Comparison of ENCODE assay signal across 15 cellular contexts in the genomic region with DNA sequence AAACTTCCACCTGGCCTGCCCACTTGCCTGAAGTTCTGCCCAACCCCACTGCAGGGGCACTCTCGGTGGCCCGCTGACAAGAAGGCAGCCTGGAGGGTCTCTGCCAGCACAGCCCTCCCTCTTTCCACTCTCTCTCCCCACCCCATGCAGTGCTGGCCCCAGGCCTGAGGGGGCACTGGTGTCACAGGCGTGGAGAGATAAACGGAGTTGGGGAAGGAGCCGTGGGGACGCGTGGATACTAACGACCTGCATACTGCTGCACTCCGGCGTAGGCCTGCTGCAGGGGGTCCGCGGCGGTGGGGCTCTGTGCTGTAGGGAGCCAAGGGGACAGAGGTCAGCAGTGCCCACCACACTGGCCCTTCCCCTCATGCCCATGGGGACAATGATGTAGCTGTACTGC.
DNase-seq lines count a peak whose midpoint lies in the region; ATAC-seq, FAIRE-seq and TF ChIP-seq lines count a peak whose summit lies in the region.
"Had no signal": no experiment of that assay in that cellular context is flagged by ENCODE, and none has a peak within 500 bp of the region (broad histone marks: within the 10 kb centered on the region; RNA-seq: fewer than 3 reads in every experiment).

No MANE protein-coding gene starts in this region.

- RAD21 ChIA-PET in GM12878 (lab: Charles Lee; ENCODE audit: unreplicated experiment): no interaction called here

- H2AK9ac ChIP-seq in IMR-90 (replicated peaks; ENCODE audit: low read depth, low read length, poor library complexity): no peak overlapping the region

- H2BK20ac ChIP-seq in IMR-90 (ENCODE audit: low read depth, low read length): no peak overlapping the region

- H2BK15ac ChIP-seq in IMR-90 (ENCODE audit: low read depth, low read length): no peak overlapping the region

- WGBS in IMR-90 (ENCODE audit: extremely low coverage in 2 of 2, insufficient read length in 1 of 2), 2 experiments: no CpG with 5 or more reads among the region's 13 CpGs
- 3% methylated on average over 13 of the region's 13 CpGs for WGBS in GM12878 (ENCODE audit: insufficient coverage, insufficient replicate concordance, low lambda C conversion rate, missing lambda C conversion rate)

- H3K4ac ChIP-seq in IMR-90 (ENCODE audit: low read depth, low read length): no peak overlapping the region

- no peak overlapping the region for H3K4me2 ChIP-seq in IMR-90 (ENCODE audit: low read depth, low read length)
- H3K4me2 ChIP-seq in GM12878 (ENCODE audit: control insufficient read depth, insufficient read depth): no peak overlapping the region
- H3K4me2 ChIP-seq in neural progenitor cell: no peak overlapping the region

- FAIRE-seq in GM12878 (lab: Jason Lieb, UNC): no peak
- FAIRE-seq: GM12892, GM19239, kidney, TTC549 had no signal

- BruUV-seq in IMR-90 (replicated peaks; lab: Mats Ljungman, UMichigan): no TSS peak
- no TSS peak for BruUV-seq in GM12878 (replicated peaks; lab: Mats Ljungman, UMichigan)

- no peaks in the 10 kb centered on the region for H3K79me2 ChIP-seq in GM12878 (ENCODE audit: control insufficient read depth, insufficient read depth, low read length)
- H3K79me2 ChIP-seq in neural progenitor cell (ENCODE audit: low read depth): no peaks in the 10 kb centered on the region

- H2BK5ac ChIP-seq in IMR-90 (ENCODE audit: low read depth, low read length, poor library complexity, severe bottlenecking): no peak overlapping the region

- no peak for TF ChIP-seq POLR2A in IMR-90 (IDR thresholded peaks at IDR 0.05; ENCODE audit: low read depth, low read length)
- TF ChIP-seq POLR2A in GM12878 (IDR thresholded peaks at IDR 0.05; ENCODE audit: low read depth, low read length): no peak

- H3K9me3 Mint-ChIP-seq in neural progenitor cell: no peaks in the 10 kb centered on the region

- no peak overlapping the region for H3K18ac ChIP-seq in IMR-90 (ENCODE audit: low read depth, low read length)

- in situ Hi-C loops in IMR-90 (cut with MboI; ENCODE audit: low sequenced_read_pairs): no loop called here
- in situ Hi-C loops in GM12878 (cut with MboI): no loop called here

- CTCF ChIA-PET in IMR-90 (lab: Yijun Ruan, JAX): no interaction called here
- CTCF ChIA-PET in GM12878 (lab: Yijun Ruan, JAX): no interaction called here

- intact Hi-C loops in IMR-90 (cut with micrococcal nuclease) (no loop called here), GM12878 (cut with micrococcal nuclease; ENCODE audit: unreplicated experiment) (no loop called here)

- H3K4me1 ChIP-seq in IMR-90 (ENCODE audit: control insufficient read depth, insufficient read depth, low read length) (no peaks in the 10 kb centered on the region), GM12878 (ENCODE audit: control insufficient read depth, insufficient read depth, low read length) (no peaks in the 10 kb centered on the region), neural progenitor cell (no peaks in the 10 kb centered on the region)
- H3K4me1 ChIP-seq: testis had no signal

- H3K27me3 Mint-ChIP-seq in neural progenitor cell (ENCODE audit: insufficient read depth, low read depth): peaks cover 19% of the 10 kb centered on the region

- H2AFZ ChIP-seq in IMR-90 (replicated peaks; ENCODE audit: low read length, poor library complexity): no peak overlapping the region
- H2AFZ ChIP-seq in GM12878 (ENCODE audit: control insufficient read depth, low read depth, low read length): no peak overlapping the region
- H2AFZ ChIP-seq in neural progenitor cell (replicated peaks): no peak overlapping the region

- no peak for ATAC-seq in IMR-90 (ENCODE audit: low read depth)
- ATAC-seq in GM12878: peak; percentile 73
- ATAC-seq: activated naive CD8-positive, alpha-beta T cell treated with anti-CD3 and anti-CD28 coated beads, Interleukin-2, amount 50 U/mL, for 24 hours; naive thymus-derived CD8-positive, alpha-beta T cell had no signal

- SMC1A ChIA-PET in GM12878 (lab: Charles Lee; ENCODE audit: uncharacterized antibody, unreplicated experiment): interaction anchor here (0.7 kb wide), 1 partner anchor 94 kb away, joined by 3 read pairs; no protein-coding TSS in a partner anchor

- POLR2A ChIA-PET in IMR-90 (lab: Charles Lee; ENCODE audit: unreplicated experiment) (no interaction called here), GM12878 (lab: Charles Lee) (no interaction called here)

- no peak overlapping the region for H2BK120ac ChIP-seq in IMR-90 (ENCODE audit: low read depth, low read length)

- H3K27ac ChIP-seq in IMR-90 (ENCODE audit: insufficient read depth, low read length) (no peak overlapping the region), GM12878 (ENCODE audit: control insufficient read depth, insufficient read depth) (no peak overlapping the region), neural progenitor cell (no peak overlapping the region)
- H3K27ac ChIP-seq: testis had no signal

- H3K36me3 ChIP-seq in IMR-90 (ENCODE audit: control insufficient read depth, insufficient read depth, low read length) (no peaks in the 10 kb centered on the region), GM12878 (ENCODE audit: control insufficient read depth in 2 of 2, insufficient read depth in 2 of 2, low read length in 1 of 2) (no peaks in the 10 kb centered on the region), neural progenitor cell (no peaks in the 10 kb centered on the region)

- H4K5ac ChIP-seq in IMR-90 (ENCODE audit: low read depth, low read length): no peak overlapping the region

- H3K4me1 Mint-ChIP-seq in neural progenitor cell: peaks cover 3% of the 10 kb centered on the region
- H3K4me1 Mint-ChIP-seq: activated naive CD8-positive, alpha-beta T cell treated with anti-CD3 and anti-CD28 coated beads, Interleukin-2, amount 50 U/mL, for 24 hours; naive thymus-derived CD8-positive, alpha-beta T cell had no signal

- H4K20me1 ChIP-seq in IMR-90 (ENCODE audit: insufficient read depth, low read length) (no peaks in the 10 kb centered on the region), GM12878 (ENCODE audit: control insufficient read depth, insufficient read depth) (no peaks in the 10 kb centered on the region), neural progenitor cell (ENCODE audit: low read depth) (peaks cover 16% of the 10 kb centered on the region)

- no peak overlapping the region for H3K4me3 Mint-ChIP-seq in neural progenitor cell
- H3K4me3 Mint-ChIP-seq: activated naive CD8-positive, alpha-beta T cell treated with anti-CD3 and anti-CD28 coated beads, Interleukin-2, amount 50 U/mL, for 24 hours; naive thymus-derived CD8-positive, alpha-beta T cell had no signal

- TF ChIP-seq CTCF in GM12874 (IDR thresholded peaks at IDR 0.05; ENCODE audit: insufficient read depth, low read depth, low read length): peak; percentile 39; the same call in 1 of the 2 replicates
- TF ChIP-seq CTCF in IMR-90 (conservative IDR thresholded peaks at IDR 0.05; ENCODE audit: low read depth, low read length): peak; percentile 6; the same call in 1 of the 2 replicates
- TF ChIP-seq CTCF in GM12878 (IDR thresholded peaks at IDR 0.05 in 2 of 3, conservative IDR thresholded peaks at IDR 0.05 in 1 of 3; ENCODE audit: control insufficient read depth in 2 of 3, extremely low read depth in 1 of 3, insufficient read depth in 1 of 3, low read depth in 3 of 3, low read length in 3 of 3): peak; percentile 2 to 25 (median 22); a peak in 2 of 6 replicates
- TF ChIP-seq CTCF in neural progenitor cell (IDR thresholded peaks at IDR 0.05): peak; percentile 58

- H4K91ac ChIP-seq in IMR-90 (ENCODE audit: insufficient read depth, low read depth, low read length): no peak overlapping the region

- no peaks in the 10 kb centered on the region for H3K79me1 ChIP-seq in IMR-90 (ENCODE audit: low read depth in 1 of 2, low read length in 2 of 2)

- no peak overlapping the region for H4K8ac ChIP-seq in IMR-90 (ENCODE audit: low read depth in 2 of 2, low read length in 2 of 2)

- no peaks in the 10 kb centered on the region for H3F3A ChIP-seq in neural progenitor cell (ENCODE audit: low read depth)

- dilution Hi-C loops in IMR-90 (cut with HindIII; ENCODE audit: low sequenced_read_pairs, unreplicated experiment): no loop called here

- H3K27me3 ChIP-seq in IMR-90 (ENCODE audit: control insufficient read depth, insufficient read depth, low read length) (no peaks in the 10 kb centered on the region; the same call in 1 of the 2 replicates), GM12878 (replicated peaks in 1 of 2; ENCODE audit: control insufficient read depth in 2 of 2, insufficient read depth in 2 of 2, low read length in 1 of 2) (no peaks in the 10 kb centered on the region), neural progenitor cell (peaks cover 21% of the 10 kb centered on the region)
- H3K27me3 ChIP-seq: testis had no signal

- TF ChIP-seq RAD21 in IMR-90 (IDR thresholded peaks at IDR 0.05; ENCODE audit: low read length): no peak
- peak; percentile 13; the same call in 1 of the 2 replicates for TF ChIP-seq RAD21 in GM12878 (IDR thresholded peaks at IDR 0.05; ENCODE audit: insufficient read depth, low read depth, low read length)

- no peak overlapping the region for H2AK5ac ChIP-seq in IMR-90 (ENCODE audit: low read depth, low read length)

- no peak for TF ChIP-seq EP300 in GM12878 (IDR thresholded peaks at IDR 0.05; ENCODE audit: borderline replicate concordance in 1 of 2, control insufficient read depth in 1 of 2, low read depth in 2 of 2, low read length in 2 of 2)

- H3K4me3 ChIP-seq in IMR-90 (ENCODE audit: insufficient read depth, low read depth, low read length) (no peak overlapping the region), GM12878 (no peak overlapping the region), neural progenitor cell (no peak overlapping the region)
- H3K4me3 ChIP-seq: testis had no signal

- no peak overlapping the region for H3K23ac ChIP-seq in IMR-90 (ENCODE audit: low read depth, low read length)

- H3K56ac ChIP-seq in IMR-90 (ENCODE audit: extremely low read depth, insufficient read depth, low read length): no peak overlapping the region

- no peak overlapping the region for H3K27ac Mint-ChIP-seq in neural progenitor cell
- H3K27ac Mint-ChIP-seq: activated naive CD8-positive, alpha-beta T cell treated with anti-CD3 and anti-CD28 coated beads, Interleukin-2, amount 50 U/mL, for 24 hours; naive thymus-derived CD8-positive, alpha-beta T cell had no signal

- H3K9ac ChIP-seq in IMR-90 (ENCODE audit: low read depth, low read length): no peak overlapping the region
- H3K9ac ChIP-seq in GM12878 (ENCODE audit: control insufficient read depth, insufficient read depth, low read length): no peak overlapping the region
- H3K9ac ChIP-seq in neural progenitor cell: no peak overlapping the region

- peaks cover 3% of the 10 kb centered on the region; the same call in 1 of the 2 replicates for H3K9me1 ChIP-seq in IMR-90 (ENCODE audit: insufficient read depth, low read length)

- no peak for DNase-seq in IMR-90
- DNase-seq in GM12878 (ENCODE audit: low read depth, low spot score): no peak
- DNase-seq in neural progenitor cell (ENCODE audit: low spot score): peak; percentile 75
- no peak for DNase-seq in NCI-H1105 treated with DMSO at 0.1 percent for 48 hours (lab: John Stamatoyannopoulos, UW)
- DNase-seq in activated CD4-positive, alpha-beta T cell treated with anti-CD3 and anti-CD28 coated beads, Interleukin-2, amount 50 U/mL, for 4 hours: no peak
- no peak for DNase-seq in anterior cingulate cortex (lab: John Stamatoyannopoulos, UW)
- DNase-seq: activated naive CD8-positive, alpha-beta T cell treated with anti-CD3 and anti-CD28 coated beads, Interleukin-2, amount 50 U/mL, for 24 hours; COR-L47; kidney; naive thymus-derived CD8-positive, alpha-beta T cell; testis had no signal

- H3K9me3 ChIP-seq in IMR-90 (ENCODE audit: control insufficient read depth, insufficient read depth, low read length) (no peaks in the 10 kb centered on the region), GM12878 (replicated peaks; ENCODE audit: control insufficient read depth, insufficient read depth, low read length) (no peaks in the 10 kb centered on the region), neural progenitor cell (ENCODE audit: low read depth) (no peaks in the 10 kb centered on the region)
- H3K9me3 ChIP-seq: testis had no signal

- H3K14ac ChIP-seq in IMR-90 (replicated peaks; ENCODE audit: low read depth, low read length): no peak overlapping the region

- H3K36me3 Mint-ChIP-seq in neural progenitor cell: no peaks in the 10 kb centered on the region
- H3K36me3 Mint-ChIP-seq: naive thymus-derived CD8-positive, alpha-beta T cell had no signal

Comparison
In these comparisons a context has a peak if more than half of its experiments do, and no peak if none do; other contexts are left out.
1. CTCF ChIP-seq: peak in every context shown above with its lines; median percentile 58 in neural progenitor cell; 39 in GM12874; 22 in GM12878; 6 in IMR-90.